Comparison of ENCODE assay signal across 1 cellular context in genomic region chr6:36649086-36649485, GRCh38.
TF ChIP-seq lines count a peak whose summit lies in the region.

No MANE protein-coding gene starts in this region.

TF ChIP-seq in HCT116, 20 proteins besides CTCF, POLR2A, EP300 and RAD21 (continued from another document):
- no peak for TF ChIP-seq MAX (IDR thresholded peaks at IDR 0.05)
